ENCODE assay signal across 8 cellular contexts in the genomic region with DNA sequence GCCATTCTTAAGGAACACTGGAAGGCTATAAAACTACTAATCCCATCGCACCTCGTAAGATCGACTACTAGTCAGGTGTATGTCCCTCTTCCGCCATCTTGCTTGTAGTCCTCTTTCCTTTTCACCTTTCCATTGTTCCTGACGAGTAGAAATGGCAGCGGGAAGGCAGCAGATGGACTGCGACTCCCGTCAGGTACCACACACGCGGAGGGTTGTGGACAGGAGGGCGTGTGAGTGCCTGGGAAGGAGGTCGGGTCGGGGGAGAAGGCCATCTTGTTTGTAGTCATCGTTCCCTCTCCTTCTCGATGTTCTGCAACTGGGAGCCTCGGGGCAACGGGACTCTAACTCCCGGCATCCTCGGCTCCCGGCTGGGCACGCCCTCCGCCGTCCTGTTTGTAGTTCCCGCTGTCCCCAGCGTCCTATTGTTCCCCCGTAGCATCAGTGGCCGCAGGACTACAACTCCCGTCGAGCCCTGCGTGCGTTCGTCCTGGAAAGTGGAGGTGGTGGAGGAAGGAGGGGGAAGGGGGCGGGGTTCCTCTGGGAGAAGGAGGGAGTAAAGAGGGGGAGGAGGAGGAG. TPM values are rescaled to one million over a fixed set of nuclear protein-coding genes. Genes with fewer than 3 reads are reported as not detected.
DNase-seq lines count a peak whose midpoint lies in the region; ATAC-seq and TF ChIP-seq lines count a peak whose summit lies in the region.

No MANE protein-coding gene starts in this region.

- H3K4me3 ChIP-seq in left lung, result peak overlapping the region; percentile 64 to 73

- no peaks in the 10 kb centered on the region for H3K27me3 ChIP-seq in left lung

- H3K36me3 ChIP-seq in left lung, result peaks cover 0 to 16% of the 10 kb centered on the region in 2 donors

- ATAC-seq in GM19463 (IDR thresholded peaks at IDR 0.05; ENCODE audit: unreplicated experiment), result peak; percentile 62
- ATAC-seq in left lung, result peak; percentile 84

- no peaks in the 10 kb centered on the region for H3K9me3 ChIP-seq in left lung

- TF ChIP-seq CTCF in left lung (IDR thresholded peaks at IDR 0.05), result no peak

- peaks cover 2 to 21% of the 10 kb centered on the region in 2 donors for H3K4me1 ChIP-seq in left lung

- peak overlapping the region; percentile 98 for H3K27ac ChIP-seq in left lung

- DNase-seq in CD1c-positive myeloid dendritic cell (ENCODE audit: extremely low spot score) (peak; percentile 98), HK-2 (ENCODE audit: unreplicated experiment) (peak; percentile 96), NCI-H82 (lab: John Stamatoyannopoulos, UW) (peak; percentile 100), dermis blood vessel endothelial cell (peak; percentile 100), left lung (peak; percentile 99 to 100)
- DNase-seq in activated CD4-positive, alpha-beta T cell treated with anti-CD3 and anti-CD28 coated beads, Interleukin-2, amount 50 U/mL, for 48 hours, result peak; percentile 97 to 98
- peak; percentile 96 for DNase-seq in stimulated activated CD4-positive, alpha-beta T cell treated with anti-CD3 and anti-CD28 coated beads, Interleukin-2, amount 100 ng/mL, for 24 hours

- intact Hi-C loops in left lung (cut with DNase I), result no loop called here

RNA-seq across cellular contexts. Expression of gene FBXL19, which starts 0.3 kb away (rescaled TPM):
- total RNA-seq in dermis blood vessel endothelial cell, result 21.8 and 26.7 TPM in 2 replicates
- 10 to 100 TPM; 11.2 to 18.7 TPM for total RNA-seq in left lung

RNA-seq across cellular contexts. Expression of gene ORAI3, which starts 25.8 kb away (rescaled TPM):
- total RNA-seq in dermis blood vessel endothelial cell (40.2 and 42.4 TPM in 2 replicates), left lung (10 to 100 TPM; 20.7 to 23.2 TPM)

RNA-seq across cellular contexts. Expression of gene CTF1, which starts 26.6 kb away (rescaled TPM):
- 0.17 and 0.70 TPM in 2 replicates for total RNA-seq in dermis blood vessel endothelial cell
- 1 to 10 TPM; 4.5 to 7.9 TPM for total RNA-seq in left lung

RNA-seq across cellular contexts. Expression of gene BCL7C, which starts 29.2 kb away (rescaled TPM):
- total RNA-seq in dermis blood vessel endothelial cell, result 40.0 and 58.0 TPM in 2 replicates
- 10 to 100 TPM; 25.8 to 29.3 TPM for total RNA-seq in left lung

RNA-seq across cellular contexts. Expression of gene SETD1A, which starts 34.5 kb away (rescaled TPM):
- total RNA-seq in dermis blood vessel endothelial cell (2.6 and 5.3 TPM in 2 replicates), left lung (10 to 100 TPM; 12.1 to 16.4 TPM)

Comparison
In these comparisons a context has a peak if more than half of its experiments do, and no peak if none do; other contexts are left out.
1. Peak in every context shown above with its lines: DNase-seq, ATAC-seq, H3K4me3 ChIP-seq and H3K27ac ChIP-seq.